Comparison of ENCODE assay signal across 12 cellular contexts in the genomic region with DNA sequence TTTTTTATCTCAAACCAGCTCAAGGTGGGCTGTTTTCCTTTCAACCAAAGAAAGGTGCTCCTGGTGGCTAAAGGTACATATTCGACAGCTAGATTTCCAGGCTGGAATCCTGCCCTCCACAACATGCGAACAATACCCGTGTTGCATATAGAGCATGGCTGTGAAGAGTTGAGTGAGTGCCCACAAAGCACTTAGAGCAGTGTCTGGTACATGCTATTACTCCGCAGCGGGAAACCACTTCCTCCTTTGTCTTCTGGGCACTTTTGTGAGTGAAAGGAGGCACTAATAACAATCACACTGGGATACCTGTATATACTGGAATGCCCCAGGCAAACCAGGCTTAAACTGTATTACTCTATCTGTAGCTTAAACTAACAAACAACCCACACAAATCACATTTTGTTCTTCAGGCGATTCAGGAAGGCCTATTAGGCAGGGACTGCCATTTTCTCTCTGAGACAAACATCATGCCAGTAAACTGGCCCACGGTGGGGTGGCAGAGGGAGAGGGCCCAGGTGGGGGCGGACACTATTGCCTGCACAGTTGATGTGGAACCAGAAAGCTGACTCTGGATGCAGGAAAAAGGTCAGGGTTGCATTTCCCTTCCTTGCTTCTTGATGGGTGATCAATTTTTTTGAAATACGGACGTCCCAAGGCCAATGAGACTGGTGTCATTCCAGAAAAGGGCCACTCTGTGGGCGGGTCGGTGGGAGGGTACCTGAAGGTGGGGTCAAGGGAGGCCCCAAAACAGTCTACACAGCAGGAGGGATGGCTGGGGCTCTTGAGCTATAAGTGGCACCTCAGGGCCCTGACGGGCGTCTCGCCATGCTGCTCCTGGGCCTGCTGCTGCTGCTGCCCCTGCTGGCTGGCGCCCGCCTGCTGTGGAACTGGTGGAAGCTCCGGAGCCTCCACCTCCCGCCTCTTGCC. TPM values are rescaled to one million over a fixed set of nuclear protein-coding genes. Genes with fewer than 3 reads are reported as not detected.
A peak's percentile ranks its signal among the peaks of the same experiment; 100 is the strongest.
DNase-seq lines count a peak whose midpoint lies in the region; ATAC-seq, FAIRE-seq and TF ChIP-seq lines count a peak whose summit lies in the region.
"Not testable (repeated sequence)": the region's sequence is repeated elsewhere in the genome, so short reads cannot be mapped to it uniquely, and the experiment has no call there.
"Had no signal": no experiment of that assay in that cellular context is flagged by ENCODE, and none has a peak within 500 bp of the region (broad histone marks: within the 10 kb centered on the region; RNA-seq: fewer than 3 reads in every experiment).

A gene (plus strand): TSS at position 818 of the 927 bp plus-strand sequence. CDS start 8 bp downstream, at position 826.

- H3K79me2 ChIP-seq in GM12878 (ENCODE audit: control insufficient read depth, insufficient read depth, low read length): not testable (repeated sequence)

- H3K27ac ChIP-seq in CD8-positive, alpha-beta memory T cell (ENCODE audit: low read depth, low read length); GM12878 (ENCODE audit: control insufficient read depth, insufficient read depth): not testable (repeated sequence)

- not testable (repeated sequence) for DNase-seq in CD8-positive, alpha-beta memory T cell; T-cell; activated T-cell treated with anti-CD3 and anti-CD28 coated beads, Interleukin-2, amount 50 U/mL, for 4 hours; GM12878 (ENCODE audit: low read depth, low spot score); immature natural killer cell; mucosa of descending colon; stimulated activated naive CD8-positive, alpha-beta T cell treated with anti-CD3 and anti-CD28 coated beads, Interleukin-15, Interleukin-2, amounts not matched to agents 100 U/mL and 50 U/mL, for 24 hours
- peak; percentile 42 to 85 for DNase-seq in NCI-H2081 (lab: John Stamatoyannopoulos, UW)

- not testable (repeated sequence) for H3K4me1 Mint-ChIP-seq in CD8-positive, alpha-beta memory T cell; activated T-cell treated with anti-CD3 and anti-CD28 coated beads, Interleukin-2, amount 50 U/mL, for 4 hours (ENCODE audit: low read depth); immature natural killer cell
- H3K4me1 Mint-ChIP-seq in T-cell: peaks cover 8 to 11% (median 10%) of the 10 kb centered on the region in 3 donors

- SMC1A ChIA-PET in GM12878 (lab: Charles Lee; ENCODE audit: uncharacterized antibody, unreplicated experiment): not testable (repeated sequence)

- not testable (repeated sequence) for H3K9me3 Mint-ChIP-seq in CD8-positive, alpha-beta memory T cell; T-cell; activated T-cell treated with anti-CD3 and anti-CD28 coated beads, Interleukin-2, amount 50 U/mL, for 4 hours; immature natural killer cell

- not testable (repeated sequence) for H3K9ac ChIP-seq in GM12878 (ENCODE audit: control insufficient read depth, insufficient read depth, low read length)

- WGBS in GM12878 (ENCODE audit: insufficient coverage, insufficient replicate concordance, low lambda C conversion rate, missing lambda C conversion rate): 47% methylated on average over 9 of the region's 19 CpGs

- H3K4me3 ChIP-seq in CD8-positive, alpha-beta memory T cell (ENCODE audit: low read length); GM12878; mucosa of descending colon: not testable (repeated sequence)

- H3K27me3 Mint-ChIP-seq in CD8-positive, alpha-beta memory T cell; T-cell; activated T-cell treated with anti-CD3 and anti-CD28 coated beads, Interleukin-2, amount 50 U/mL, for 4 hours (ENCODE audit: low read depth); immature natural killer cell (ENCODE audit: low read depth in 3 of 3): not testable (repeated sequence)

- H3K27me3 ChIP-seq in CD8-positive, alpha-beta memory T cell (ENCODE audit: insufficient read depth, low read length, poor library complexity, severe bottlenecking); GM12878 (replicated peaks in 1 of 2; ENCODE audit: control insufficient read depth in 2 of 2, insufficient read depth in 2 of 2, low read length in 1 of 2): not testable (repeated sequence)

- FAIRE-seq in GM12878 (lab: Jason Lieb, UNC): not testable (repeated sequence)

- H3K4me3 Mint-ChIP-seq in CD8-positive, alpha-beta memory T cell: peak within 1 kb of the TSS in 3 of 7 donors; percentile 2 to 34 (median 32)
- H3K4me3 Mint-ChIP-seq in T-cell (peak within 1 kb of the TSS in 1 of 3 donors; percentile 44), immature natural killer cell (peak within 1 kb of the TSS in 2 of 5 donors; percentile 38 to 53)
- not testable (repeated sequence) for H3K4me3 Mint-ChIP-seq in activated T-cell treated with anti-CD3 and anti-CD28 coated beads, Interleukin-2, amount 50 U/mL, for 4 hours

- TF ChIP-seq RAD21 in GM12878 (IDR thresholded peaks at IDR 0.05; ENCODE audit: insufficient read depth, low read depth, low read length): not testable (repeated sequence)

- POLR2A ChIA-PET in CD8-positive, alpha-beta memory T cell (lab: Charles Lee); T-cell (lab: Charles Lee); GM12878 (lab: Charles Lee): not testable (repeated sequence)

- ATAC-seq in T-cell (replicated peaks in 1 of 4) (peak; percentile 87 to 97 (median 92)), GM12878 (peak; percentile 72), mucosa of descending colon (peak; percentile 26)
- ATAC-seq in activated T-cell treated with anti-CD3 and anti-CD28 coated beads, Interleukin-2, amount 50 U/mL, for 4 hours: peak; percentile 65 to 71
- ATAC-seq in stimulated activated naive CD8-positive, alpha-beta T cell treated with anti-CD3 and anti-CD28 coated beads, Interleukin-15, Interleukin-2, amounts not matched to agents 100 U/mL and 50 U/mL, for 24 hours: peak; percentile 38

- not testable (repeated sequence) for TF ChIP-seq CTCF in GM12878 (IDR thresholded peaks at IDR 0.05 in 2 of 3, conservative IDR thresholded peaks at IDR 0.05 in 1 of 3; ENCODE audit: control insufficient read depth in 2 of 3, extremely low read depth in 1 of 3, insufficient read depth in 1 of 3, low read depth in 3 of 3, low read length in 3 of 3); mucosa of descending colon (IDR thresholded peaks at IDR 0.05)

- H3K36me3 Mint-ChIP-seq in CD8-positive, alpha-beta memory T cell; T-cell; activated T-cell treated with anti-CD3 and anti-CD28 coated beads, Interleukin-2, amount 50 U/mL, for 4 hours (ENCODE audit: insufficient read depth); immature natural killer cell: not testable (repeated sequence)

- H2AFZ ChIP-seq in GM12878 (ENCODE audit: control insufficient read depth, low read depth, low read length): not testable (repeated sequence)

- in situ Hi-C loops in GM12878 (cut with MboI): loop anchor here (10.0 kb wide), 1 partner anchor 63 kb away; a partner anchor contains a TSS

- RAD21 ChIA-PET in GM12878 (lab: Charles Lee; ENCODE audit: unreplicated experiment): not testable (repeated sequence)

- H4K20me1 ChIP-seq in GM12878 (ENCODE audit: control insufficient read depth, insufficient read depth): not testable (repeated sequence)

- not testable (repeated sequence) for TF ChIP-seq EP300 in GM12878 (IDR thresholded peaks at IDR 0.05; ENCODE audit: borderline replicate concordance in 1 of 2, control insufficient read depth in 1 of 2, low read depth in 2 of 2, low read length in 2 of 2)

- peak within 1 kb of the TSS; percentile 40 to 86 (median 68) for H3K27ac Mint-ChIP-seq in CD8-positive, alpha-beta memory T cell
- H3K27ac Mint-ChIP-seq in T-cell (peak within 1 kb of the TSS; percentile 79 to 88), immature natural killer cell (peak within 1 kb of the TSS; percentile 12 to 83 (median 48))

- not testable (repeated sequence) for H3K36me3 ChIP-seq in CD8-positive, alpha-beta memory T cell (ENCODE audit: insufficient read depth, low read length); GM12878 (ENCODE audit: control insufficient read depth in 2 of 2, insufficient read depth in 2 of 2, low read length in 1 of 2); mucosa of descending colon (ENCODE audit: low read depth)

- CTCF ChIA-PET in CD8-positive, alpha-beta memory T cell (lab: Charles Lee); T-cell (lab: Charles Lee): not testable (repeated sequence)
- CTCF ChIA-PET in GM12878 (lab: Yijun Ruan, JAX): interaction anchor here (0.7 kb wide), 1 partner anchor 1116 kb away, joined by 3 read pairs; no protein-coding TSS in a partner anchor

- not testable (repeated sequence) for H3K4me1 ChIP-seq in CD8-positive, alpha-beta memory T cell (ENCODE audit: insufficient read depth, low read length); GM12878 (ENCODE audit: control insufficient read depth, insufficient read depth, low read length); mucosa of descending colon (ENCODE audit: low read depth)

- H3K9me3 ChIP-seq in CD8-positive, alpha-beta memory T cell (ENCODE audit: low read length); GM12878 (replicated peaks; ENCODE audit: control insufficient read depth, insufficient read depth, low read length); mucosa of descending colon: not testable (repeated sequence)

- intact Hi-C loops in GM12878 (cut with micrococcal nuclease; ENCODE audit: unreplicated experiment); mucosa of descending colon (cut with DNase I, micrococcal nuclease): not testable (repeated sequence)

- not testable (repeated sequence) for TF ChIP-seq POLR2A in GM12878 (IDR thresholded peaks at IDR 0.05; ENCODE audit: low read depth, low read length)

- BruUV-seq in GM12878 (replicated peaks; lab: Mats Ljungman, UMichigan): not testable (repeated sequence)

- H3K4me2 ChIP-seq in GM12878 (ENCODE audit: control insufficient read depth, insufficient read depth): not testable (repeated sequence)

RNA-seq across cellular contexts. Expression of the gene that starts here (rescaled TPM):
- under 1 TPM; 0.37 to 0.40 TPM for total RNA-seq in CD8-positive, alpha-beta memory T cell
- not detected for polyA plus RNA-seq in CD8-positive, alpha-beta memory T cell
- total RNA-seq in T-cell (1 to 10 TPM in 3 of 5 donors, under 1 TPM in 2; 0.43 to 2.2 (median 1.6) TPM), GM12878 (2014; rRNA removed) (0.23 TPM in 1 of 2 replicates, not detected in the other), GM12878 (2014; rRNA removed; fragmentation: Illumina TruSeq; extraction: Trizol) (not detected in 2 replicates), GM12878 (2021) (0.61 and 0.92 TPM in 2 replicates), mucosa of descending colon (1 to 10 TPM in 1 of 3 donors, under 1 TPM in 2; 0.93 to 2.1 (median 0.94) TPM)
- total RNA-seq in activated T-cell treated with anti-CD3 and anti-CD28 coated beads, Interleukin-2, amount 50 U/mL, for 4 hours: 1 to 10 TPM in 1 of 3 donors, under 1 TPM in 2; 0.74 to 1.0 (median 0.84) TPM
- not detected in 2 replicates for total RNA-seq in GM12878 (2013; cell fraction: nucleolus; rRNA removed)
- polyA plus RNA-seq in GM12878 (2011; ENCODE audit: low read depth): not detected
- polyA plus RNA-seq in GM12878 (2011; rRNA removed) (0.04 TPM in 1 of 2 replicates, not detected in the other), GM12878 (2014; fragmentation: Illumina TruSeq; extraction: Trizol) (not detected in 2 replicates), GM12878 (2014; fragmentation: Nextera tagmentation; extraction: Ambion mirVana) (not detected), GM12878 (2014; rRNA removed) (not detected in 2 replicates), GM12878 (2016; fragmentation: Nextera tagmentation; extraction: Ambion mirVana) (not detected), immature natural killer cell (under 1 TPM in 1 of 3 donors, not detected in 2; 0.10 TPM)
- polyA plus RNA-seq in GM12878 (2011; cell fraction: cytosol; rRNA removed): not detected in 2 replicates
- polyA plus RNA-seq in GM12878 (2011; cell fraction: nucleus; rRNA removed): 0.12 and 0.16 TPM in 2 replicates
- polyA plus RNA-seq in GM12878 (2012): 0.17 and 0.51 TPM in 2 replicates
- not detected in 2 replicates for polyA minus RNA-seq in GM12878 (2011; rRNA and poly(A)+ RNA removed)
- not detected in 2 replicates for polyA minus RNA-seq in GM12878 (2011; cell fraction: cytosol; rRNA and poly(A)+ RNA removed)
- not detected in 2 replicates for polyA minus RNA-seq in GM12878 (2011; cell fraction: nucleus; rRNA and poly(A)+ RNA removed)
- total RNA-seq: GM23338, HT-29, Right ventricle myocardium superior had no signal
- polyA plus RNA-seq: IgD-negative memory B cell had no signal

Comparison
In these comparisons a context has a peak if more than half of its experiments do, and no peak if none do; other contexts are left out.
1. Peak in ATAC-seq in GM12878; RNA of the gene not detected or under 1 TPM.
2. ATAC-seq: peak in every context shown above with its lines; median percentile 92 in T-cell; 72 in GM12878; 68 in activated T-cell treated with anti-CD3 and anti-CD28 coated beads, Interleukin-2, amount 50 U/mL, for 4 hours; 38 in stimulated activated naive CD8-positive, alpha-beta T cell treated with anti-CD3 and anti-CD28 coated beads, Interleukin-15, Interleukin-2, amounts not matched to agents 100 U/mL and 50 U/mL, for 24 hours; 26 in mucosa of descending colon.